ENCODE assay signal across 7 cellular contexts in genomic region chr20:2840967-2841531, GRCh38. TPM values are rescaled to one million over a fixed set of nuclear protein-coding genes. Genes with fewer than 3 reads are reported as not detected.
DNase-seq lines count a peak whose midpoint lies in the region; ATAC-seq and TF ChIP-seq lines count a peak whose summit lies in the region.

No MANE protein-coding gene starts in this region.

- CTCF ChIA-PET in GM10248 (lab: Yijun Ruan, JAX) (interaction anchor here (0.9 kb wide), 1 partner anchor 11 kb away, joined by 4 read pairs; no protein-coding TSS in a partner anchor), WTC11 (lab: Charles Lee) (interaction anchor here (0.7 to 1.6 kb wide), 4 partner anchors 7 to 85 kb away, joined by 3 to 10 read pairs (median 4); no protein-coding TSS in a partner anchor)

- WGBS in HUES64: 7% methylated on average over 33 of the region's 33 CpGs
- 5 to 10% methylated on average over 22 to 33 of the region's 33 CpGs for WGBS in endodermal cell (ENCODE audit: insufficient coverage in 1 of 2, insufficient read length in 1 of 2), 2 experiments

- H3K27ac Mint-ChIP-seq in WTC11: no peak overlapping the region
- H3K27ac Mint-ChIP-seq in endodermal cell: no peak overlapping the region

- H3K36me3 Mint-ChIP-seq in WTC11 (peaks cover 11% of the 10 kb centered on the region), endodermal cell (ENCODE audit: low read depth) (peaks cover 29% of the 10 kb centered on the region)

- peak; percentile 31 for ATAC-seq in GM21619 (IDR thresholded peaks at IDR 0.05; ENCODE audit: unreplicated experiment)
- peak; percentile 45 for ATAC-seq in WTC11

- H3K9me3 ChIP-seq in HUES64 (ENCODE audit: insufficient read depth, low read depth, low read length): no peaks in the 10 kb centered on the region
- no peaks in the 10 kb centered on the region for H3K9me3 ChIP-seq in endodermal cell (ENCODE audit: control insufficient read depth, low read length)
- no peaks in the 10 kb centered on the region for H3K9me3 ChIP-seq in stomach smooth muscle (ENCODE audit: control insufficient read depth in 2 of 2, low read length in 2 of 2)

- POLR2A ChIA-PET in GM10248 (lab: Yijun Ruan, JAX): interaction anchor here (1.2 kb wide), 1 partner anchor 31 kb away, joined by 3 read pairs; no protein-coding TSS in a partner anchor
- POLR2A ChIA-PET in WTC11 (lab: Charles Lee): no interaction called here

- H3K27me3 Mint-ChIP-seq in WTC11 (ENCODE audit: low read depth) (peaks cover 27% of the 10 kb centered on the region), endodermal cell (ENCODE audit: insufficient read depth) (peaks cover 12% of the 10 kb centered on the region)

- peaks cover 5% of the 10 kb centered on the region for H3K9me3 Mint-ChIP-seq in WTC11
- no peaks in the 10 kb centered on the region for H3K9me3 Mint-ChIP-seq in endodermal cell

- peak overlapping the region; percentile 79 for H3K4me3 ChIP-seq in HUES64 (ENCODE audit: low read length)
- H3K4me3 ChIP-seq in endodermal cell (ENCODE audit: low read length): peak overlapping the region; percentile 89
- peak overlapping the region; percentile 81 to 91 for H3K4me3 ChIP-seq in stomach smooth muscle (ENCODE audit: low read length in 2 of 2)

- H3K27ac ChIP-seq in HUES64 (ENCODE audit: low read depth, low read length): no peak overlapping the region
- H3K27ac ChIP-seq in endodermal cell (ENCODE audit: low read depth, low read length): no peak overlapping the region
- peak overlapping the region; percentile 53 for H3K27ac ChIP-seq in stomach smooth muscle (ENCODE audit: low read length)

- peak; percentile 67 for DNase-seq in GM10248 (ENCODE audit: extremely low spot score)
- DNase-seq in WTC11 (ENCODE audit: low spot score): peak; percentile 65
- peak; percentile 81 for DNase-seq in endodermal cell
- peak; percentile 92 for DNase-seq in mesenteric fat pad (ENCODE audit: low spot score)

- H3K9ac ChIP-seq in HUES64 (ENCODE audit: low read depth, low read length) (0 out of 2 replicates have a peak overlapping the region, but pooled peaks have one; percentile 39), endodermal cell (ENCODE audit: extremely low read depth, low read length, poor library complexity, severe bottlenecking) (peak overlapping the region; percentile 49), stomach smooth muscle (ENCODE audit: low read length in 2 of 2) (peak overlapping the region; percentile 74 to 80)

- H3K27me3 ChIP-seq in HUES64 (ENCODE audit: insufficient read depth, low read length) (peaks cover 18% of the 10 kb centered on the region), endodermal cell (ENCODE audit: control insufficient read depth, insufficient read depth, low read length, poor library complexity, severe bottlenecking) (no peaks in the 10 kb centered on the region), stomach smooth muscle (ENCODE audit: control insufficient read depth in 1 of 2, insufficient read depth in 2 of 2, low read length in 2 of 2) (no peaks in the 10 kb centered on the region)

- TF ChIP-seq CTCF in GM10248 (IDR thresholded peaks at IDR 0.05; ENCODE audit: control extremely low read depth, extremely low read depth, low read depth, missing control alignments): no peak
- TF ChIP-seq CTCF in WTC11 (IDR thresholded peaks at IDR 0.05): no peak
- TF ChIP-seq CTCF in endodermal cell (conservative IDR thresholded peaks at IDR 0.05): no peak

- H3K4me1 Mint-ChIP-seq in WTC11 (peaks cover 8% of the 10 kb centered on the region), endodermal cell (no peaks in the 10 kb centered on the region)

- H3K4me1 ChIP-seq in HUES64 (ENCODE audit: insufficient read depth, low read length): peaks cover 3% of the 10 kb centered on the region; the same call in 1 of the 2 replicates
- H3K4me1 ChIP-seq in endodermal cell (ENCODE audit: control insufficient read depth, insufficient read depth, low read length): no peaks in the 10 kb centered on the region
- H3K4me1 ChIP-seq in stomach smooth muscle (ENCODE audit: control insufficient read depth, insufficient read depth, low read length): peaks cover 22% of the 10 kb centered on the region

- H3K4me3 Mint-ChIP-seq in WTC11 (peak overlapping the region; percentile 75), endodermal cell (peak overlapping the region; percentile 76)

- H3K36me3 ChIP-seq in HUES64 (ENCODE audit: insufficient read depth, low read length) (peaks cover 6% of the 10 kb centered on the region; the same call in 1 of the 2 replicates), endodermal cell (ENCODE audit: control insufficient read depth, insufficient read depth, low read length) (no peaks in the 10 kb centered on the region), stomach smooth muscle (ENCODE audit: control insufficient read depth in 2 of 2, insufficient read depth in 2 of 2, low read length in 2 of 2) (peaks cover 0 to 11% of the 10 kb centered on the region in 2 donors)

TF ChIP-seq in WTC11, 78 proteins besides CTCF, POLR2A, EP300 and RAD21:
- TF ChIP-seq NFATC4 (CRISPR knock-in tag; IDR thresholded peaks at IDR 0.05): no peak
TF ChIP-seq in WTC11: peak in this region for 0.

RNA-seq across cellular contexts. Expression of gene VPS16, which starts 0.5 kb away (rescaled TPM):
- polyA plus RNA-seq in HUES64 (2013, experiment 1 of 2): 19.5 TPM
- 20.0 TPM for polyA plus RNA-seq in HUES64 (2013, experiment 2 of 2)
- total RNA-seq in WTC11 (2021) (26.2 to 29.1 TPM (median 27.8 TPM) in 3 replicates), endodermal cell (10 to 100 TPM; 36.8 to 37.5 TPM), mesenteric fat pad (42.0 TPM)
- polyA plus RNA-seq in endodermal cell (2013, experiment 1 of 2): 41.2 TPM
- 37.7 TPM for polyA plus RNA-seq in endodermal cell (2013, experiment 2 of 2)

RNA-seq across cellular contexts. Expression of gene PCED1A, which starts 0.6 kb away (rescaled TPM):
- polyA plus RNA-seq in HUES64 (2013, experiment 1 of 2): 20.7 TPM
- 26.3 TPM for polyA plus RNA-seq in HUES64 (2013, experiment 2 of 2)
- 19.7 to 37.0 TPM (median 33.5 TPM) in 3 replicates for total RNA-seq in WTC11 (2021)
- 10 to 100 TPM; 40.2 to 46.5 TPM for total RNA-seq in endodermal cell
- 68.8 TPM for polyA plus RNA-seq in endodermal cell (2013, experiment 1 of 2)
- 57.8 TPM for polyA plus RNA-seq in endodermal cell (2013, experiment 2 of 2)
- total RNA-seq in mesenteric fat pad: 28.5 TPM

RNA-seq across cellular contexts. Expression of gene TMEM239, which starts 24.9 kb away (rescaled TPM):
- not detected for polyA plus RNA-seq in HUES64 (2013, experiment 1 of 2)
- polyA plus RNA-seq in HUES64 (2013, experiment 2 of 2): not detected
- total RNA-seq in WTC11 (2021): not detected in 3 replicates
- not detected for total RNA-seq in endodermal cell
- polyA plus RNA-seq in endodermal cell (2013, experiment 1 of 2): not detected
- not detected for polyA plus RNA-seq in endodermal cell (2013, experiment 2 of 2)
- total RNA-seq in mesenteric fat pad: 0.10 TPM

RNA-seq across cellular contexts. Expression of gene C20orf141, which starts 26.3 kb away (rescaled TPM):
- polyA plus RNA-seq in HUES64 (2013, experiment 1 of 2): not detected
- not detected for polyA plus RNA-seq in HUES64 (2013, experiment 2 of 2)
- not detected in 3 replicates for total RNA-seq in WTC11 (2021)
- not detected for total RNA-seq in endodermal cell
- polyA plus RNA-seq in endodermal cell (2013, experiment 1 of 2): not detected
- polyA plus RNA-seq in endodermal cell (2013, experiment 2 of 2): not detected
- 0.84 TPM for total RNA-seq in mesenteric fat pad

RNA-seq across cellular contexts. Expression of gene PTPRA, which starts 32.2 kb away (rescaled TPM):
- polyA plus RNA-seq in HUES64 (2013, experiment 1 of 2): 43.5 TPM
- polyA plus RNA-seq in HUES64 (2013, experiment 2 of 2): 49.9 TPM
- total RNA-seq in WTC11 (2021) (43.8 to 48.8 TPM (median 47.2 TPM) in 3 replicates), endodermal cell (10 to 100 TPM; 52.4 to 58.7 TPM), mesenteric fat pad (65.2 TPM)
- 99.6 TPM for polyA plus RNA-seq in endodermal cell (2013, experiment 1 of 2)
- 93.7 TPM for polyA plus RNA-seq in endodermal cell (2013, experiment 2 of 2)
